ENCODE assay signal across 9 cellular contexts in the genomic region with DNA sequence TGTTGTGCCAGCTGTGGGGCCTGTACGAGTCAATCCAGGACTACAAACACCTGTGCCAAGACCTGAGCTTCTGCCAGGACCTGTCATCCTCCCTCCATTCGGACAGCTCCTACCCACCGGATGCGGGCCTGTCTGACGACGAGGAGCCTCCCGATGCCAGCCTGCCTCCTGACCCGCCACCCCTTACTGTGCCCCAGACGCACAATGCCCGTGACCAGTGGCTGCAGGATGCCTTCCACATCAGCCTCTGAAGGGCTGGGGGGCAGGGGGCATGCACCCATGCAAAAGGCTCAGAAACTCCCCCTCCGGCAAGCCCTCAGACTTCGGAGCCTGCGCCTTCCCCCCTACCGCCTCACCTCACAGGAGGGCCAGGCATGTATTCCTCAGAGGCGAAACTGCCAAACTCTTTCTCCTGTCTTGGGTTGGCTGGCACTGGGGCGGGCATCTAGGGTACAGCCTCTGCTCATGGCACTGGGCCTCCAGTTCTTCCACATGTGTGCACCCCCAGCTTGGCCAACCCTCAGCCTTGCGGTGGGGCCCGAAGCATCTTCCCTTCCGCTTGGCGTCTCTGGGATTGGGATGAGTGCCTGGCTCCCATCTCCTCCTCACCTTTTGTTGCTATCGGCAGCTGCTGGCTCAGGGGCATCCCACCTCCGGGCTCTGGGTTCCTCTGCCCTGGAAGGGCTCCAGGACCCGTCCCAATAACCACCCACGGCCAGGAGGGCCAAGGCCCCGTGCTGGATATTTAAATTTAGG. TPM values are rescaled to one million over a fixed set of nuclear protein-coding genes. Genes with fewer than 3 reads are reported as not detected.
DNase-seq lines count a peak whose midpoint lies in the region; ATAC-seq lines count a peak whose summit lies in the region.
"Had no signal": no experiment of that assay in that cellular context is flagged by ENCODE, and none has a peak within 500 bp of the region (broad histone marks: within the 10 kb centered on the region; RNA-seq: fewer than 3 reads in every experiment).

No MANE protein-coding gene starts in this region.

- ATAC-seq in activated T-helper 17 cell treated with anti-CD3 and anti-CD28 coated beads, Interleukin-2, amount 50 U/mL, for 72 hours (replicated peaks): no peak
- ATAC-seq in GM21423 (IDR thresholded peaks at IDR 0.05; ENCODE audit: unreplicated experiment): no peak

- H3K36me3 ChIP-seq in iPS-20b (ENCODE audit: insufficient read depth, low read depth, low read length) (no peaks in the 10 kb centered on the region), stomach smooth muscle (ENCODE audit: control insufficient read depth in 2 of 2, insufficient read depth in 2 of 2, low read length in 2 of 2) (peaks cover 4 to 8% of the 10 kb centered on the region in 2 donors)

- no peaks in the 10 kb centered on the region for H3K27me3 Mint-ChIP-seq in activated T-helper 17 cell treated with anti-CD3 and anti-CD28 coated beads, Interleukin-2, amount 50 U/mL, for 72 hours

- H3K27ac Mint-ChIP-seq in activated T-helper 17 cell treated with anti-CD3 and anti-CD28 coated beads, Interleukin-2, amount 50 U/mL, for 72 hours: peak overlapping the region; percentile 94

- H3K27ac ChIP-seq in iPS-20b (ENCODE audit: low read length) (no peak overlapping the region), stomach smooth muscle (ENCODE audit: low read length) (peak overlapping the region; percentile 80)

- peak overlapping the region; percentile 94 for H3K4me3 Mint-ChIP-seq in activated T-helper 17 cell treated with anti-CD3 and anti-CD28 coated beads, Interleukin-2, amount 50 U/mL, for 72 hours

- DNase-seq in NCI-H2029 (lab: John Stamatoyannopoulos, UW): peak; percentile 58
- DNase-seq in NCI-H2029 treated with DMSO at 0.1 percent for 48 hours (lab: John Stamatoyannopoulos, UW): no peak
- DNase-seq in NCI-H1930 (lab: John Stamatoyannopoulos, UW): no peak
- no peak for DNase-seq in cerebellar nuclear complex (lab: John Stamatoyannopoulos, UW)

- H3K27me3 ChIP-seq in iPS-20b (ENCODE audit: insufficient read depth, low read length): peaks cover 54% of the 10 kb centered on the region
- H3K27me3 ChIP-seq in stomach smooth muscle (ENCODE audit: control insufficient read depth in 1 of 2, insufficient read depth in 2 of 2, low read length in 2 of 2): no peaks in the 10 kb centered on the region

- no peak overlapping the region; the same call in 1 of the 2 replicates for H3K9ac ChIP-seq in iPS-20b (ENCODE audit: low read depth, low read length)
- H3K9ac ChIP-seq in stomach smooth muscle (ENCODE audit: low read length in 2 of 2): peak overlapping the region; percentile 68

- H3K9me3 ChIP-seq in iPS-20b (ENCODE audit: insufficient read depth, low read depth, low read length): no peaks in the 10 kb centered on the region
- H3K9me3 ChIP-seq in stomach smooth muscle (ENCODE audit: control insufficient read depth in 2 of 2, low read length in 2 of 2): no peaks in the 10 kb centered on the region

- H3K4me3 ChIP-seq in iPS-20b (ENCODE audit: low read length) (peak overlapping the region; percentile 70; the same call in 1 of the 2 replicates), stomach smooth muscle (ENCODE audit: low read length in 2 of 2) (peak overlapping the region; percentile 91 to 96)

- H3K36me3 Mint-ChIP-seq in activated T-helper 17 cell treated with anti-CD3 and anti-CD28 coated beads, Interleukin-2, amount 50 U/mL, for 72 hours (ENCODE audit: low read depth): peaks cover 89% of the 10 kb centered on the region

- peaks cover 24% of the 10 kb centered on the region for H3K4me1 Mint-ChIP-seq in activated T-helper 17 cell treated with anti-CD3 and anti-CD28 coated beads, Interleukin-2, amount 50 U/mL, for 72 hours

- H3K4me1 ChIP-seq in iPS-20b (ENCODE audit: insufficient read depth, low read length): peaks cover 20% of the 10 kb centered on the region
- H3K4me1 ChIP-seq in stomach smooth muscle (ENCODE audit: control insufficient read depth, insufficient read depth, low read length): peaks cover 79% of the 10 kb centered on the region

- no peaks in the 10 kb centered on the region for H3K9me3 Mint-ChIP-seq in activated T-helper 17 cell treated with anti-CD3 and anti-CD28 coated beads, Interleukin-2, amount 50 U/mL, for 72 hours

RNA-seq across cellular contexts. Expression of a gene that starts 1.2 kb away (rescaled TPM):
- 10 to 100 TPM; 39.0 to 42.2 TPM for total RNA-seq in activated T-helper 17 cell treated with anti-CD3 and anti-CD28 coated beads, Interleukin-2, amount 50 U/mL, for 72 hours

RNA-seq across cellular contexts. Expression of a gene that starts 2.3 kb away (rescaled TPM):
- total RNA-seq in activated T-helper 17 cell treated with anti-CD3 and anti-CD28 coated beads, Interleukin-2, amount 50 U/mL, for 72 hours: 100 to 1,000 TPM; 126 to 167 TPM

RNA-seq across cellular contexts. Expression of a gene that starts 3.3 kb away (rescaled TPM):
- 10 to 100 TPM; 30.3 to 49.4 TPM for total RNA-seq in activated T-helper 17 cell treated with anti-CD3 and anti-CD28 coated beads, Interleukin-2, amount 50 U/mL, for 72 hours

RNA-seq across cellular contexts. Expression of a gene that starts 15.4 kb away (rescaled TPM):
- 100 to 1,000 TPM in 1 of 2 donors, 10 to 100 TPM in 1; 54.3 to 124 TPM for total RNA-seq in activated T-helper 17 cell treated with anti-CD3 and anti-CD28 coated beads, Interleukin-2, amount 50 U/mL, for 72 hours

RNA-seq across cellular contexts. Expression of a gene that starts 22.0 kb away (rescaled TPM):
- under 1 TPM; 0.52 to 0.79 TPM for total RNA-seq in activated T-helper 17 cell treated with anti-CD3 and anti-CD28 coated beads, Interleukin-2, amount 50 U/mL, for 72 hours
- total RNA-seq: myocyte had no signal
